In the genomic region with DNA sequence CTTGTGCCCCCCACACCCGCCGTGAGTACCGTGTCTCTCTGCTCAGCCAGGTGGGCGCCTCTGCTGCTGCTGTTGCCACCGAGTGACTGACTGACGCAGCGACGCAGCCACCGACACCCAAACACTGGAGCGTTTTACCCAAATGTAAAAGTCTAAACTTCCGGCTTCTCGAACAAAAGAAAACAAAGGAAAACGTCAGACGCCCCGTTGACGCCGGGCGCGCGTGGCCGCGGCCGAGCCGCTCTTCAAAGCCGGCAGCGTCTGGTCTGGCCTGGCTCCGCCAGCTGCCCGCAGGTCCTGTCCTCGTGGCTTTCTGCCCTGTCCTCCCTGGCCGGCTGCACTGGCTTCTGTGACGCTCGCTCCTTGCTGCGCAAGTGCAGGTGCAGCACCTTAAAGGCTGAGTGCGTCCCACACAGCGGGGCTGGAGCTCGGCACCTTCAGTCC, we compare ENCODE assay signal across 8 cellular contexts. TPM values are rescaled to one million over a fixed set of nuclear protein-coding genes. Genes with fewer than 3 reads are reported as not detected.
DNase-seq lines count a peak whose midpoint lies in the region; ATAC-seq and TF ChIP-seq lines count a peak whose summit lies in the region.

No MANE protein-coding gene starts in this region.

- H3K4me3 ChIP-seq in Karpas-422 (ENCODE audit: low read length) (peak overlapping the region; percentile 81), WI38 (ENCODE audit: low read depth, low read length) (peak overlapping the region; percentile 46)

- peak; percentile 42 for ATAC-seq in GM21619 (IDR thresholded peaks at IDR 0.05; ENCODE audit: unreplicated experiment)
- peak; percentile 83 for ATAC-seq in left lobe of liver

- H3K9me2 ChIP-seq in Karpas-422 (replicated peaks; ENCODE audit: insufficient read depth, low read length) = no peaks in the 10 kb centered on the region

- H3K27ac ChIP-seq in Karpas-422 (ENCODE audit: low read length) = no peak overlapping the region

- H2AFZ ChIP-seq in Karpas-422 (ENCODE audit: low read length) = peak overlapping the region; percentile 89

- peaks cover 18% of the 10 kb centered on the region for H3K4me1 ChIP-seq in Karpas-422 (ENCODE audit: low read length)

- no peaks in the 10 kb centered on the region for H3K9me3 ChIP-seq in Karpas-422 (ENCODE audit: low read length)

- no peaks in the 10 kb centered on the region for H3K79me2 ChIP-seq in Karpas-422 (ENCODE audit: low read length)

- DNase-seq in DMS79 (lab: John Stamatoyannopoulos, UW) (peak; percentile 51), Karpas-422 (peak; percentile 77), left lobe of liver (ENCODE audit: low spot score) (peak; percentile 81), dedifferentiated amniotic fluid mesenchymal stem cell (ENCODE audit: extremely low spot score) (no peak)
- peak; percentile 83 for DNase-seq in central memory CD4-positive, alpha-beta T cell
- DNase-seq in stimulated activated CD4-positive, alpha-beta T cell treated with anti-CD3 and anti-CD28 coated beads, Interleukin-2, amount 100 ng/mL, for 48 hours = peak; percentile 25 to 41

- peak overlapping the region; percentile 70 for H3K9ac ChIP-seq in Karpas-422 (ENCODE audit: low read length)

- H3K27me3 ChIP-seq in Karpas-422 (ENCODE audit: low read length) = no peaks in the 10 kb centered on the region

- H3K4me2 ChIP-seq in Karpas-422 (ENCODE audit: low read depth, low read length, poor library complexity, severe bottlenecking) = peak overlapping the region; percentile 91

- no peaks in the 10 kb centered on the region for H4K20me1 ChIP-seq in Karpas-422 (ENCODE audit: insufficient read depth, low read depth, low read length)

- H3K36me3 ChIP-seq in Karpas-422 (ENCODE audit: insufficient read depth, low read length) = no peaks in the 10 kb centered on the region

- no peak for TF ChIP-seq CTCF in WI38 (IDR thresholded peaks at IDR 0.05; ENCODE audit: low read depth, low read length)

RNA-seq across cellular contexts. Expression of gene CLPTM1L, which starts 41.4 kb away (rescaled TPM):
- total RNA-seq in Karpas-422 (2014; rRNA removed; shearing (Covaris generic); ENCODE audit: low replicate concordance) = 141 and 164 TPM in 2 replicates
- 147 TPM for total RNA-seq in left lobe of liver

RNA-seq across cellular contexts. Expression of gene SLC6A3, which starts 58.9 kb away (rescaled TPM):
- total RNA-seq in Karpas-422 (2014; rRNA removed; shearing (Covaris generic); ENCODE audit: low replicate concordance) = not detected in 2 replicates
- not detected for total RNA-seq in left lobe of liver
